ENCODE assay signal across 34 cellular contexts in genomic region chr4:165477799-165478198, GRCh38.
"Had no signal": no experiment of that assay in that cellular context is flagged by ENCODE, and none has a peak within 500 bp of the region (broad histone marks: within the 10 kb centered on the region; RNA-seq: fewer than 3 reads in every experiment).

No MANE protein-coding gene starts in this region.

- H3K27me3 ChIP-seq: ascending aorta, breast epithelium, SJCRH30 had no signal

- H3K27ac Mint-ChIP-seq: activated CD4-positive, alpha-beta memory T cell treated with anti-CD3 and anti-CD28 coated beads, Interleukin-2, amount 10 ng/mL, durations not matched to agents 7 days and 5 days; activated CD8-positive, alpha-beta memory T cell treated with anti-CD3 and anti-CD28 coated beads, Interleukin-2, amount 10 ng/mL, durations not matched to agents 7 days and 5 days; activated naive CD4-positive, alpha-beta T cell treated with anti-CD3 and anti-CD28 coated beads, Interleukin-2, amount 10 ng/mL, durations not matched to agents 7 days and 5 days; activated naive CD8-positive, alpha-beta T cell treated with anti-CD3 and anti-CD28 coated beads, Interleukin-2, amount 10 ng/mL, durations not matched to agents 7 days and 5 days had no signal

- H3K4me3 ChIP-seq: ascending aorta, breast epithelium, PC-9, SJCRH30, SK-N-MC had no signal

- H3K27ac ChIP-seq: ascending aorta, breast epithelium, KMS-11, SJCRH30, SK-N-MC, WERI-Rb-1 had no signal

- H3K9me3 ChIP-seq: ascending aorta had no signal

- H3K4me1 Mint-ChIP-seq: activated CD4-positive, alpha-beta memory T cell treated with anti-CD3 and anti-CD28 coated beads, Interleukin-2, amount 10 ng/mL, durations not matched to agents 7 days and 5 days; activated CD8-positive, alpha-beta memory T cell treated with anti-CD3 and anti-CD28 coated beads, Interleukin-2, amount 10 ng/mL, durations not matched to agents 7 days and 5 days; activated naive CD4-positive, alpha-beta T cell treated with anti-CD3 and anti-CD28 coated beads, Interleukin-2, amount 10 ng/mL, durations not matched to agents 7 days and 5 days; activated naive CD8-positive, alpha-beta T cell treated with anti-CD3 and anti-CD28 coated beads, Interleukin-2, amount 10 ng/mL, durations not matched to agents 7 days and 5 days had no signal

- H3K36me3 Mint-ChIP-seq: activated CD8-positive, alpha-beta memory T cell treated with anti-CD3 and anti-CD28 coated beads, Interleukin-2, amount 10 ng/mL, durations not matched to agents 7 days and 5 days; activated naive CD8-positive, alpha-beta T cell treated with anti-CD3 and anti-CD28 coated beads, Interleukin-2, amount 10 ng/mL, durations not matched to agents 7 days and 5 days had no signal

- H3K4me1 ChIP-seq: breast epithelium, SJCRH30 had no signal

- H3K36me3 ChIP-seq: ascending aorta, breast epithelium, SJCRH30 had no signal

- DNase-seq: activated CD4-positive, alpha-beta memory T cell treated with anti-CD3 and anti-CD28 coated beads, Interleukin-2, amount 10 ng/mL, durations not matched to agents 7 days and 5 days; activated CD4-positive, alpha-beta T cell treated with anti-CD3 and anti-CD28 coated beads for 1 hour; activated CD4-positive, alpha-beta T cell treated with anti-CD3 and anti-CD28 coated beads for 48 hours; activated CD4-positive, CD25-positive, alpha-beta regulatory T cell; activated CD8-positive, alpha-beta memory T cell treated with anti-CD3 and anti-CD28 coated beads for 24 hours; activated CD8-positive, alpha-beta memory T cell treated with anti-CD3 and anti-CD28 coated beads, Interleukin-2, amount 10 ng/mL, durations not matched to agents 7 days and 5 days; activated CD8-positive, alpha-beta memory T cell treated with anti-CD3 and anti-CD28 coated beads, Interleukin-2, amount 50 U/mL, for 48 hours; activated effector memory CD4-positive, alpha-beta T cell treated with Interleukin-2 at 50 U/mL for 16 hours; activated naive CD4-positive, alpha-beta T cell treated with anti-CD3 and anti-CD28 coated beads, Interleukin-2, amount 10 ng/mL, durations not matched to agents 7 days and 5 days; activated naive CD8-positive, alpha-beta T cell treated with anti-CD3 and anti-CD28 coated beads, Interleukin-2, amount 10 ng/mL, durations not matched to agents 7 days and 5 days; activated T-cell treated with anti-CD3 and anti-CD28 coated beads, Interleukin-2, amount 50 U/mL, for 48 hours; amygdala; caudate nucleus; cerebellar nuclear complex; MM.1S; MV-4-11; NCI-H1092; NCI-H1417 treated with DMSO at 0.1 percent for 48 hours; NCI-H187 treated with DMSO at 0.1 percent for 48 hours; NCI-H2081 treated with DMSO at 0.1 percent for 48 hours; NCI-H226; NCI-H446 treated with DMSO at 0.1 percent for 48 hours; NCI-H524; NCI-H69; NK-92 treated with Interleukin-12 subunit alpha and Interleukin-12 subunit beta, amount 100 ng/mL, for 24 hours; PC-9; SHP77; SJCRH30; T1000; WERI-Rb-1 had no signal

- H3K4me3 Mint-ChIP-seq: activated CD4-positive, alpha-beta memory T cell treated with anti-CD3 and anti-CD28 coated beads, Interleukin-2, amount 10 ng/mL, durations not matched to agents 7 days and 5 days; activated CD8-positive, alpha-beta memory T cell treated with anti-CD3 and anti-CD28 coated beads, Interleukin-2, amount 10 ng/mL, durations not matched to agents 7 days and 5 days; activated naive CD4-positive, alpha-beta T cell treated with anti-CD3 and anti-CD28 coated beads, Interleukin-2, amount 10 ng/mL, durations not matched to agents 7 days and 5 days; activated naive CD8-positive, alpha-beta T cell treated with anti-CD3 and anti-CD28 coated beads, Interleukin-2, amount 10 ng/mL, durations not matched to agents 7 days and 5 days had no signal
